ENCODE assay signal across 15 cellular contexts in genomic region chr4:4726051-4726450, GRCh38.
A peak's percentile ranks its signal among the peaks of the same experiment; 100 is the strongest.
DNase-seq lines count a peak whose midpoint lies in the region; ATAC-seq and TF ChIP-seq lines count a peak whose summit lies in the region.
"Had no signal": no experiment of that assay in that cellular context is flagged by ENCODE, and none has a peak within 500 bp of the region (broad histone marks: within the 10 kb centered on the region; RNA-seq: fewer than 3 reads in every experiment).

No MANE protein-coding gene starts in this region.

- H3K36me3 ChIP-seq in DND-41 (ENCODE audit: insufficient read depth, low read length) (no peaks in the 10 kb centered on the region), mesendoderm (ENCODE audit: control insufficient read depth, insufficient read depth, low read length) (no peaks in the 10 kb centered on the region)

- H4K5ac ChIP-seq in mesendoderm (ENCODE audit: low read length) = no peak overlapping the region

- in situ Hi-C loops in astrocyte of the cerebellum (cut with HindIII; ENCODE audit: low sequenced_read_pairs) = no loop called here

- H3K9me3 ChIP-seq in DND-41 (ENCODE audit: insufficient read depth, low read length, severe bottlenecking) = peaks cover 21% of the 10 kb centered on the region

- no peak overlapping the region for H3K56ac ChIP-seq in mesendoderm (ENCODE audit: low read length)

- H3K27ac ChIP-seq in DND-41 (ENCODE audit: low read length) (no peak overlapping the region), mesendoderm (ENCODE audit: low read depth, low read length) (no peak overlapping the region)

- no peak overlapping the region for H2BK15ac ChIP-seq in mesendoderm (replicated peaks; ENCODE audit: low read depth)

- H3K4me2 ChIP-seq in DND-41 (ENCODE audit: insufficient read depth, low read length) = no peak overlapping the region
- H3K4me2 ChIP-seq in mesendoderm (ENCODE audit: low read length) = no peak overlapping the region

- peaks cover 19% of the 10 kb centered on the region for H3K27me3 Mint-ChIP-seq in HFFc6 (ENCODE audit: insufficient read depth)
- H3K27me3 Mint-ChIP-seq in activated CD4-positive, alpha-beta T cell treated with anti-CD3 and anti-CD28 coated beads for 36 hours = no peaks in the 10 kb centered on the region
- H3K27me3 Mint-ChIP-seq: stimulated activated naive CD8-positive, alpha-beta T cell treated with anti-CD3 and anti-CD28 coated beads, Interleukin-15, amount 100 ng/mL, for 72 hours had no signal

- no peak overlapping the region for H2AK5ac ChIP-seq in mesendoderm (ENCODE audit: low read length)

- H3K4me1 Mint-ChIP-seq in HFFc6 (ENCODE audit: low read depth) = 0 out of 2 replicates have a peak, but pooled peaks cover 5% of the 10 kb centered on the region
- no peaks in the 10 kb centered on the region for H3K4me1 Mint-ChIP-seq in activated CD4-positive, alpha-beta T cell treated with anti-CD3 and anti-CD28 coated beads for 36 hours
- H3K4me1 Mint-ChIP-seq: stimulated activated naive CD8-positive, alpha-beta T cell treated with anti-CD3 and anti-CD28 coated beads, Interleukin-15, amount 100 ng/mL, for 72 hours had no signal

- WGBS in mesendoderm (ENCODE audit: extremely low coverage, insufficient coverage, low lambda C conversion rate) = no CpG with 5 or more reads among the region's 2 CpGs

- H2AFZ ChIP-seq in DND-41 (ENCODE audit: low read depth, low read length) = no peak overlapping the region

- no peak overlapping the region for H4K8ac ChIP-seq in mesendoderm (ENCODE audit: low read depth, low read length)

- H3K4me1 ChIP-seq in DND-41 (ENCODE audit: insufficient read depth, low read length) (no peaks in the 10 kb centered on the region), mesendoderm (ENCODE audit: control insufficient read depth, low read depth, low read length) (no peaks in the 10 kb centered on the region)

- no peak for DNase-seq in DND-41
- DNase-seq in HFFc6 = no peak
- no peak for DNase-seq in astrocyte of the cerebellum (ENCODE audit: low read depth)
- peak; percentile 22 for DNase-seq in mesendoderm
- no peak for DNase-seq in ecto neural progenitor cell (ENCODE audit: low spot score)
- no peak for DNase-seq in activated CD4-positive, alpha-beta T cell treated with anti-CD3 and anti-CD28 coated beads for 36 hours
- no peak for DNase-seq in stimulated activated CD4-positive, alpha-beta T cell treated with anti-CD3 and anti-CD28 coated beads, Interleukin-15, amount 100 ng/mL, for 24 hours
- DNase-seq: effector CD8-positive, alpha-beta T cell; EL; mesenchymal stem cell; NCI-H2029; posterior cingulate gyrus; stimulated activated CD4-positive, alpha-beta T cell treated with anti-CD3 and anti-CD28 coated beads, Interleukin-4, amount 100 ng/mL, for 24 hours; stimulated activated naive CD8-positive, alpha-beta T cell treated with anti-CD3 and anti-CD28 coated beads, Interleukin-15, amount 100 ng/mL, for 72 hours had no signal

- H2BK120ac ChIP-seq in mesendoderm (ENCODE audit: low read depth, low read length) = no peak overlapping the region

- no peak overlapping the region for H3K4me3 Mint-ChIP-seq in HFFc6
- H3K4me3 Mint-ChIP-seq in activated CD4-positive, alpha-beta T cell treated with anti-CD3 and anti-CD28 coated beads for 36 hours = no peak overlapping the region
- H3K4me3 Mint-ChIP-seq: stimulated activated naive CD8-positive, alpha-beta T cell treated with anti-CD3 and anti-CD28 coated beads, Interleukin-15, amount 100 ng/mL, for 72 hours had no signal

- H3K79me2 ChIP-seq in DND-41 (ENCODE audit: insufficient read depth, low read length) (no peaks in the 10 kb centered on the region), mesendoderm (ENCODE audit: control insufficient read depth, insufficient read depth, low read length) (no peaks in the 10 kb centered on the region)

- H3K27me3 ChIP-seq in DND-41 (ENCODE audit: insufficient read depth, low read length, poor library complexity) (no peaks in the 10 kb centered on the region), mesendoderm (ENCODE audit: insufficient read depth, low read length, poor library complexity) (no peaks in the 10 kb centered on the region)

- no peak overlapping the region for H3K23ac ChIP-seq in mesendoderm (ENCODE audit: low read length)

- no peak overlapping the region for H3K4ac ChIP-seq in mesendoderm (ENCODE audit: low read depth, low read length)

- H4K20me1 ChIP-seq in DND-41 (ENCODE audit: insufficient read depth, low read length) = no peaks in the 10 kb centered on the region

- TF ChIP-seq CTCF in DND-41 (IDR thresholded peaks at IDR 0.05; ENCODE audit: borderline replicate concordance, extremely low read depth, low read length, poor library complexity, severe bottlenecking) (peak; percentile 58), HFFc6 (IDR thresholded peaks at IDR 0.05) (peak; percentile 61), astrocyte of the cerebellum (IDR thresholded peaks at IDR 0.05; ENCODE audit: low read depth, low read length, missing control alignments) (peak; percentile 22)

- H3K79me1 ChIP-seq in mesendoderm (ENCODE audit: low read length) = no peaks in the 10 kb centered on the region

- H3K9ac ChIP-seq in DND-41 (ENCODE audit: low read depth, low read length) (no peak overlapping the region), mesendoderm (ENCODE audit: low read length) (no peak overlapping the region)

- ATAC-seq in DND-41 (ENCODE audit: insufficient read depth, low read depth) = no peak
- no peak for ATAC-seq in HG02973 (IDR thresholded peaks at IDR 0.05; ENCODE audit: unreplicated experiment)
- ATAC-seq in activated CD4-positive, alpha-beta T cell treated with anti-CD3 and anti-CD28 coated beads for 36 hours = no peak
- ATAC-seq: stimulated activated naive CD8-positive, alpha-beta T cell treated with anti-CD3 and anti-CD28 coated beads, Interleukin-15, amount 100 ng/mL, for 72 hours had no signal

- CTCF ChIA-PET in activated CD4-positive, alpha-beta T cell treated with anti-CD3 and anti-CD28 coated beads for 36 hours (lab: Charles Lee) = interaction anchor here (0.6 to 0.9 kb wide), 4 partner anchors 9 to 103 kb away, joined by 3 to 4 read pairs (median 3); no protein-coding TSS in a partner anchor

- no peak overlapping the region for H3K18ac ChIP-seq in mesendoderm (ENCODE audit: low read length)

- H2BK5ac ChIP-seq in mesendoderm (ENCODE audit: low read length) = no peak overlapping the region

- no peak overlapping the region for H3K27ac Mint-ChIP-seq in HFFc6
- no peak overlapping the region for H3K27ac Mint-ChIP-seq in activated CD4-positive, alpha-beta T cell treated with anti-CD3 and anti-CD28 coated beads for 36 hours
- H3K27ac Mint-ChIP-seq: stimulated activated naive CD8-positive, alpha-beta T cell treated with anti-CD3 and anti-CD28 coated beads, Interleukin-15, amount 100 ng/mL, for 72 hours had no signal

- POLR2A ChIA-PET in activated CD4-positive, alpha-beta T cell treated with anti-CD3 and anti-CD28 coated beads for 36 hours (lab: Charles Lee) = no interaction called here

- peaks cover 22% of the 10 kb centered on the region for H3K9me3 Mint-ChIP-seq in HFFc6
- peaks cover 26% of the 10 kb centered on the region for H3K9me3 Mint-ChIP-seq in activated CD4-positive, alpha-beta T cell treated with anti-CD3 and anti-CD28 coated beads for 36 hours (ENCODE audit: low read depth)

- peaks cover 21% of the 10 kb centered on the region for H3K36me3 Mint-ChIP-seq in HFFc6 (ENCODE audit: low read depth)
- H3K36me3 Mint-ChIP-seq in activated CD4-positive, alpha-beta T cell treated with anti-CD3 and anti-CD28 coated beads for 36 hours (ENCODE audit: low read depth) = peaks cover 7% of the 10 kb centered on the region

- intact Hi-C loops in activated CD4-positive, alpha-beta T cell treated with anti-CD3 and anti-CD28 coated beads for 36 hours (cut with DNase I, micrococcal nuclease) = no loop called here

- H3K4me3 ChIP-seq in DND-41 (ENCODE audit: low read depth in 1 of 2, low read length in 2 of 2) = no peak overlapping the region
- no peak overlapping the region for H3K4me3 ChIP-seq in astrocyte of the cerebellum (ENCODE audit: low read depth, low read length)
- no peak overlapping the region for H3K4me3 ChIP-seq in mesendoderm (ENCODE audit: low read length)
